In the genomic region with DNA sequence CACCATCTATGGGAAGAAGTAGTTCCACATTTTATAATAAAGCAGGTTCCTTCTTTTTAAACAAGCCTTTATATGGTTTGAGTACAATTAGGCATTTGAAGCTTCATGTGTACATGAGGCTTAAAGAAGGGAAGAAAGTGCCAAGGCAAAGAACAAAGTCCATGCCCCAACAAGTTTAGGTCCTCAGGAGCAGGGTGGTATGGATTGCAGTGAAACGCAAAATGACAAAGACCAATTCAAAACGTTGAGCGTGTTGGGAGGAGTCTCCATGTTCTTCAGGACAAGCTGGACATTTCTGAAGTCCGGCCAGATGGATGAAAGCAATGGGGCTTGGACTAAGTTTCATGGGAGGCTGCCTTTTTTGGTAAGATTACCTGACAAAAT, we compare ENCODE assay signal across 1 cellular context.
TF ChIP-seq lines count a peak whose summit lies in the region.

No MANE protein-coding gene starts in this region.

TF ChIP-seq in HepG2, 621 proteins besides CTCF, POLR2A, EP300 and RAD21 (continued from another document and continues in another):
- TF ChIP-seq, protein P1, sequence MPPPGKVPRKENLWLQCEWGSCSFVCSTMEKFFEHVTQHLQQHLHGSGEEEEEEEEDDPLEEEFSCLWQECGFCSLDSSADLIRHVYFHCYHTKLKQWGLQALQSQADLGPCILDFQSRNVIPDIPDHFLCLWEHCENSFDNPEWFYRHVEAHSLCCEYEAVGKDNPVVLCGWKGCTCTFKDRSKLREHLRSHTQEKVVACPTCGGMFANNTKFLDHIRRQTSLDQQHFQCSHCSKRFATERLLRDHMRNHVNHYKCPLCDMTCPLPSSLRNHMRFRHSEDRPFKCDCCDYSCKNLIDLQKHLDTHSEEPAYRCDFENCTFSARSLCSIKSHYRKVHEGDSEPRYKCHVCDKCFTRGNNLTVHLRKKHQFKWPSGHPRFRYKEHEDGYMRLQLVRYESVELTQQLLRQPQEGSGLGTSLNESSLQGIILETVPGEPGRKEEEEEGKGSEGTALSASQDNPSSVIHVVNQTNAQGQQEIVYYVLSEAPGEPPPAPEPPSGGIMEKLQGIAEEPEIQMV (CRISPR knock-in tag; IDR thresholded peaks at IDR 0.05; ENCODE audit: low read depth) = no peak
- TF ChIP-seq HMG20B (CRISPR knock-in tag; conservative IDR thresholded peaks at IDR 0.05) (peak; percentile 51; the same call in 1 of the 2 replicates), ZNF839 (CRISPR knock-in tag; IDR thresholded peaks at IDR 0.05; ENCODE audit: borderline replicate concordance) (no peak), NFYC (CRISPR knock-in tag; IDR thresholded peaks at IDR 0.05) (no peak), ZNF501 (CRISPR knock-in tag; IDR thresholded peaks at IDR 0.05) (no peak), ZSCAN30 (CRISPR knock-in tag; IDR thresholded peaks at IDR 0.05) (no peak), SP5 (CRISPR knock-in tag; IDR thresholded peaks at IDR 0.05; ENCODE audit: borderline replicate concordance, low read depth) (no peak; the same call in 1 of the 2 replicates), MAFF (IDR thresholded peaks at IDR 0.05; ENCODE audit: low read depth, low read length) (no peak), THYN1 (CRISPR knock-in tag; IDR thresholded peaks at IDR 0.05; ENCODE audit: borderline replicate concordance, low read depth) (no peak), MXI1 (IDR thresholded peaks at IDR 0.05; ENCODE audit: borderline replicate concordance, low read depth, low read length) (no peak), ZNF607 (CRISPR knock-in tag; IDR thresholded peaks at IDR 0.05; ENCODE audit: borderline replicate concordance) (no peak), NFATC3 (CRISPR knock-in tag; IDR thresholded peaks at IDR 0.05) (0 out of 2 replicates have a peak, but pooled peaks have one; percentile 71), SALL2 (CRISPR knock-in tag; IDR thresholded peaks at IDR 0.05) (no peak), SETDB1 (CRISPR knock-in tag; IDR thresholded peaks at IDR 0.05; ENCODE audit: borderline replicate concordance) (no peak), NFYB (CRISPR knock-in tag; IDR thresholded peaks at IDR 0.05) (no peak), TMF1 (CRISPR knock-in tag; IDR thresholded peaks at IDR 0.05; ENCODE audit: low read depth) (no peak), RXRB (CRISPR knock-in tag; IDR thresholded peaks at IDR 0.05; ENCODE audit: borderline replicate concordance) (peak; percentile 6; the same call in 1 of the 2 replicates), ZNF331 (CRISPR knock-in tag; IDR thresholded peaks at IDR 0.05) (0 out of 2 replicates have a peak, but pooled peaks have one; percentile 39), ZNF703 (CRISPR knock-in tag; IDR thresholded peaks at IDR 0.05; ENCODE audit: borderline replicate concordance) (no peak), DPF2 (CRISPR knock-in tag; IDR thresholded peaks at IDR 0.05; ENCODE audit: borderline replicate concordance, low read depth) (no peak), EEA1 (CRISPR knock-in tag; IDR thresholded peaks at IDR 0.05; ENCODE audit: borderline replicate concordance) (no peak), SP2 (CRISPR knock-in tag; IDR thresholded peaks at IDR 0.05) (no peak), MAZ (IDR thresholded peaks at IDR 0.05; ENCODE audit: borderline replicate concordance, low read depth, low read length) (no peak), MAZ (CRISPR knock-in tag; IDR thresholded peaks at IDR 0.05; ENCODE audit: low read depth) (no peak), TEAD3 (CRISPR knock-in tag; optimal IDR thresholded peaks at IDR 0.05; ENCODE audit: borderline replicate concordance) (peak; percentile 37), ZNF614 (CRISPR knock-in tag; IDR thresholded peaks at IDR 0.05; ENCODE audit: borderline replicate concordance) (no peak), ELF1 (CRISPR knock-in tag; IDR thresholded peaks at IDR 0.05) (0 out of 2 replicates have a peak, but pooled peaks have one; percentile 11), DMAP1 (CRISPR knock-in tag; IDR thresholded peaks at IDR 0.05) (no peak), GATA4 (IDR thresholded peaks at IDR 0.05; ENCODE audit: borderline replicate concordance, low read depth) (no peak), ZNF224 (CRISPR knock-in tag; IDR thresholded peaks at IDR 0.05) (no peak), ASH2L (IDR thresholded peaks at IDR 0.05; ENCODE audit: insufficient read length, low read depth, low read length) (no peak), ZNF496 (CRISPR knock-in tag; IDR thresholded peaks at IDR 0.05; ENCODE audit: insufficient replicate concordance) (no peak), FOXA1 (IDR thresholded peaks at IDR 0.05) (no peak), FOXA1 (CRISPR knock-in tag; IDR thresholded peaks at IDR 0.05) (peak; percentile 88), ZNF253 (CRISPR knock-in tag; IDR thresholded peaks at IDR 0.05; ENCODE audit: borderline replicate concordance) (no peak), ZNF160 (CRISPR knock-in tag; IDR thresholded peaks at IDR 0.05) (no peak), ZKSCAN5 (CRISPR knock-in tag; IDR thresholded peaks at IDR 0.05) (no peak)
- TF ChIP-seq, protein P2, sequence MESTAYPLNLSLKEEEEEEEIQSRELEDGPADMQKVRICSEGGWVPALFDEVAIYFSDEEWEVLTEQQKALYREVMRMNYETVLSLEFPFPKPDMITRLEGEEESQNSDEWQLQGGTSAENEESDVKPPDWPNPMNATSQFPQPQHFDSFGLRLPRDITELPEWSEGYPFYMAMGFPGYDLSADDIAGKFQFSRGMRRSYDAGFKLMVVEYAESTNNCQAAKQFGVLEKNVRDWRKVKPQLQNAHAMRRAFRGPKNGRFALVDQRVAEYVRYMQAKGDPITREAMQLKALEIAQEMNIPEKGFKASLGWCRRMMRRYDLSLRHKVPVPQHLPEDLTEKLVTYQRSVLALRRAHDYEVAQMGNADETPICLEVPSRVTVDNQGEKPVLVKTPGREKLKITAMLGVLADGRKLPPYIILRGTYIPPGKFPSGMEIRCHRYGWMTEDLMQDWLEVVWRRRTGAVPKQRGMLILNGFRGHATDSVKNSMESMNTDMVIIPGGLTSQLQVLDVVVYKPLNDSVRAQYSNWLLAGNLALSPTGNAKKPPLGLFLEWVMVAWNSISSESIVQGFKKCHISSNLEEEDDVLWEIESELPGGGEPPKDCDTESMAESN (CRISPR knock-in tag; conservative IDR thresholded peaks at IDR 0.05) = no peak
- TF ChIP-seq, protein P3, sequence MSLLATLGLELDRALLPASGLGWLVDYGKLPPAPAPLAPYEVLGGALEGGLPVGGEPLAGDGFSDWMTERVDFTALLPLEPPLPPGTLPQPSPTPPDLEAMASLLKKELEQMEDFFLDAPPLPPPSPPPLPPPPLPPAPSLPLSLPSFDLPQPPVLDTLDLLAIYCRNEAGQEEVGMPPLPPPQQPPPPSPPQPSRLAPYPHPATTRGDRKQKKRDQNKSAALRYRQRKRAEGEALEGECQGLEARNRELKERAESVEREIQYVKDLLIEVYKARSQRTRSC (CRISPR knock-in tag; IDR thresholded peaks at IDR 0.05; ENCODE audit: low read depth) = no peak
- TF ChIP-seq, protein P4, sequence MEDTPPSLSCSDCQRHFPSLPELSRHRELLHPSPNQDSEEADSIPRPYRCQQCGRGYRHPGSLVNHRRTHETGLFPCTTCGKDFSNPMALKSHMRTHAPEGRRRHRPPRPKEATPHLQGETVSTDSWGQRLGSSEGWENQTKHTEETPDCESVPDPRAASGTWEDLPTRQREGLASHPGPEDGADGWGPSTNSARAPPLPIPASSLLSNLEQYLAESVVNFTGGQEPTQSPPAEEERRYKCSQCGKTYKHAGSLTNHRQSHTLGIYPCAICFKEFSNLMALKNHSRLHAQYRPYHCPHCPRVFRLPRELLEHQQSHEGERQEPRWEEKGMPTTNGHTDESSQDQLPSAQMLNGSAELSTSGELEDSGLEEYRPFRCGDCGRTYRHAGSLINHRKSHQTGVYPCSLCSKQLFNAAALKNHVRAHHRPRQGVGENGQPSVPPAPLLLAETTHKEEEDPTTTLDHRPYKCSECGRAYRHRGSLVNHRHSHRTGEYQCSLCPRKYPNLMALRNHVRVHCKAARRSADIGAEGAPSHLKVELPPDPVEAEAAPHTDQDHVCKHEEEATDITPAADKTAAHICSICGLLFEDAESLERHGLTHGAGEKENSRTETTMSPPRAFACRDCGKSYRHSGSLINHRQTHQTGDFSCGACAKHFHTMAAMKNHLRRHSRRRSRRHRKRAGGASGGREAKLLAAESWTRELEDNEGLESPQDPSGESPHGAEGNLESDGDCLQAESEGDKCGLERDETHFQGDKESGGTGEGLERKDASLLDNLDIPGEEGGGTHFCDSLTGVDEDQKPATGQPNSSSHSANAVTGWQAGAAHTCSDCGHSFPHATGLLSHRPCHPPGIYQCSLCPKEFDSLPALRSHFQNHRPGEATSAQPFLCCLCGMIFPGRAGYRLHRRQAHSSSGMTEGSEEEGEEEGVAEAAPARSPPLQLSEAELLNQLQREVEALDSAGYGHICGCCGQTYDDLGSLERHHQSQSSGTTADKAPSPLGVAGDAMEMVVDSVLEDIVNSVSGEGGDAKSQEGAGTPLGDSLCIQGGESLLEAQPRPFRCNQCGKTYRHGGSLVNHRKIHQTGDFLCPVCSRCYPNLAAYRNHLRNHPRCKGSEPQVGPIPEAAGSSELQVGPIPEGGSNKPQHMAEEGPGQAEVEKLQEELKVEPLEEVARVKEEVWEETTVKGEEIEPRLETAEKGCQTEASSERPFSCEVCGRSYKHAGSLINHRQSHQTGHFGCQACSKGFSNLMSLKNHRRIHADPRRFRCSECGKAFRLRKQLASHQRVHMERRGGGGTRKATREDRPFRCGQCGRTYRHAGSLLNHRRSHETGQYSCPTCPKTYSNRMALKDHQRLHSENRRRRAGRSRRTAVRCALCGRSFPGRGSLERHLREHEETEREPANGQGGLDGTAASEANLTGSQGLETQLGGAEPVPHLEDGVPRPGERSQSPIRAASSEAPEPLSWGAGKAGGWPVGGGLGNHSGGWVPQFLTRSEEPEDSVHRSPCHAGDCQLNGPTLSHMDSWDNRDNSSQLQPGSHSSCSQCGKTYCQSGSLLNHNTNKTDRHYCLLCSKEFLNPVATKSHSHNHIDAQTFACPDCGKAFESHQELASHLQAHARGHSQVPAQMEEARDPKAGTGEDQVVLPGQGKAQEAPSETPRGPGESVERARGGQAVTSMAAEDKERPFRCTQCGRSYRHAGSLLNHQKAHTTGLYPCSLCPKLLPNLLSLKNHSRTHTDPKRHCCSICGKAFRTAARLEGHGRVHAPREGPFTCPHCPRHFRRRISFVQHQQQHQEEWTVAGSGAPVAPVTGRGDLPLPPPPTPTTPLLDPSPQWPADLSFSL (CRISPR knock-in tag; IDR thresholded peaks at IDR 0.05) = no peak
- TF ChIP-seq, protein P5, sequence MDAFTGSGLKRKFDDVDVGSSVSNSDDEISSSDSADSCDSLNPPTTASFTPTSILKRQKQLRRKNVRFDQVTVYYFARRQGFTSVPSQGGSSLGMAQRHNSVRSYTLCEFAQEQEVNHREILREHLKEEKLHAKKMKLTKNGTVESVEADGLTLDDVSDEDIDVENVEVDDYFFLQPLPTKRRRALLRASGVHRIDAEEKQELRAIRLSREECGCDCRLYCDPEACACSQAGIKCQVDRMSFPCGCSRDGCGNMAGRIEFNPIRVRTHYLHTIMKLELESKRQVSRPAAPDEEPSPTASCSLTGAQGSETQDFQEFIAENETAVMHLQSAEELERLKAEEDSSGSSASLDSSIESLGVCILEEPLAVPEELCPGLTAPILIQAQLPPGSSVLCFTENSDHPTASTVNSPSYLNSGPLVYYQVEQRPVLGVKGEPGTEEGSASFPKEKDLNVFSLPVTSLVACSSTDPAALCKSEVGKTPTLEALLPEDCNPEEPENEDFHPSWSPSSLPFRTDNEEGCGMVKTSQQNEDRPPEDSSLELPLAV (CRISPR knock-in tag; conservative IDR thresholded peaks at IDR 0.05; ENCODE audit: low read depth) = no peak
- TF ChIP-seq, protein P6, sequence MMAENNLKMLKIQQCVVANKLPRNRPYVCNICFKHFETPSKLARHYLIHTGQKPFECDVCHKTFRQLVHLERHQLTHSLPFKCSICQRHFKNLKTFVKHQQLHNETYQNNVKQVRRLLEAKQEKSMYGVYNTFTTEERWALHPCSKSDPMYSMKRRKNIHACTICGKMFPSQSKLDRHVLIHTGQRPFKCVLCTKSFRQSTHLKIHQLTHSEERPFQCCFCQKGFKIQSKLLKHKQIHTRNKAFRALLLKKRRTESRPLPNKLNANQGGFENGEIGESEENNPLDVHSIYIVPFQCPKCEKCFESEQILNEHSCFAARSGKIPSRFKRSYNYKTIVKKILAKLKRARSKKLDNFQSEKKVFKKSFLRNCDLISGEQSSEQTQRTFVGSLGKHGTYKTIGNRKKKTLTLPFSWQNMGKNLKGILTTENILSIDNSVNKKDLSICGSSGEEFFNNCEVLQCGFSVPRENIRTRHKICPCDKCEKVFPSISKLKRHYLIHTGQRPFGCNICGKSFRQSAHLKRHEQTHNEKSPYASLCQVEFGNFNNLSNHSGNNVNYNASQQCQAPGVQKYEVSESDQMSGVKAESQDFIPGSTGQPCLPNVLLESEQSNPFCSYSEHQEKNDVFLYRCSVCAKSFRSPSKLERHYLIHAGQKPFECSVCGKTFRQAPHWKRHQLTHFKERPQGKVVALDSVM (CRISPR knock-in tag; IDR thresholded peaks at IDR 0.05) = no peak
- TF ChIP-seq, protein P7, sequence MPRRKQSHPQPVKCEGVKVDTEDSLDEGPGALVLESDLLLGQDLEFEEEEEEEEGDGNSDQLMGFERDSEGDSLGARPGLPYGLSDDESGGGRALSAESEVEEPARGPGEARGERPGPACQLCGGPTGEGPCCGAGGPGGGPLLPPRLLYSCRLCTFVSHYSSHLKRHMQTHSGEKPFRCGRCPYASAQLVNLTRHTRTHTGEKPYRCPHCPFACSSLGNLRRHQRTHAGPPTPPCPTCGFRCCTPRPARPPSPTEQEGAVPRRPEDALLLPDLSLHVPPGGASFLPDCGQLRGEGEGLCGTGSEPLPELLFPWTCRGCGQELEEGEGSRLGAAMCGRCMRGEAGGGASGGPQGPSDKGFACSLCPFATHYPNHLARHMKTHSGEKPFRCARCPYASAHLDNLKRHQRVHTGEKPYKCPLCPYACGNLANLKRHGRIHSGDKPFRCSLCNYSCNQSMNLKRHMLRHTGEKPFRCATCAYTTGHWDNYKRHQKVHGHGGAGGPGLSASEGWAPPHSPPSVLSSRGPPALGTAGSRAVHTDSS (CRISPR knock-in tag; conservative IDR thresholded peaks at IDR 0.05) = no peak
- TF ChIP-seq, protein P8, sequence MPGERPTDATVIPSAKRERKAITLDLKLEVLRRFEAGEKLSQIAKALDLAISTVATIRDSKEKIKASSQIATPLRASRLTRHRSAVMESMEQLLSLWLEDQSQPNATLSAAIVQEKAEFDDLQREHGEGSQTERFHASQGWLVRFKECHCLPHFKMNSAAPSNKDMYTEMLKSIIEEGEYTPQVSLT (CRISPR knock-in tag; IDR thresholded peaks at IDR 0.05; ENCODE audit: borderline replicate concordance, low read depth) = no peak
- TF ChIP-seq, protein P9, sequence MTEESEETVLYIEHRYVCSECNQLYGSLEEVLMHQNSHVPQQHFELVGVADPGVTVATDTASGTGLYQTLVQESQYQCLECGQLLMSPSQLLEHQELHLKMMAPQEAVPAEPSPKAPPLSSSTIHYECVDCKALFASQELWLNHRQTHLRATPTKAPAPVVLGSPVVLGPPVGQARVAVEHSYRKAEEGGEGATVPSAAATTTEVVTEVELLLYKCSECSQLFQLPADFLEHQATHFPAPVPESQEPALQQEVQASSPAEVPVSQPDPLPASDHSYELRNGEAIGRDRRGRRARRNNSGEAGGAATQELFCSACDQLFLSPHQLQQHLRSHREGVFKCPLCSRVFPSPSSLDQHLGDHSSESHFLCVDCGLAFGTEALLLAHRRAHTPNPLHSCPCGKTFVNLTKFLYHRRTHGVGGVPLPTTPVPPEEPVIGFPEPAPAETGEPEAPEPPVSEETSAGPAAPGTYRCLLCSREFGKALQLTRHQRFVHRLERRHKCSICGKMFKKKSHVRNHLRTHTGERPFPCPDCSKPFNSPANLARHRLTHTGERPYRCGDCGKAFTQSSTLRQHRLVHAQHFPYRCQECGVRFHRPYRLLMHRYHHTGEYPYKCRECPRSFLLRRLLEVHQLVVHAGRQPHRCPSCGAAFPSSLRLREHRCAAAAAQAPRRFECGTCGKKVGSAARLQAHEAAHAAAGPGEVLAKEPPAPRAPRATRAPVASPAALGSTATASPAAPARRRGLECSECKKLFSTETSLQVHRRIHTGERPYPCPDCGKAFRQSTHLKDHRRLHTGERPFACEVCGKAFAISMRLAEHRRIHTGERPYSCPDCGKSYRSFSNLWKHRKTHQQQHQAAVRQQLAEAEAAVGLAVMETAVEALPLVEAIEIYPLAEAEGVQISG (CRISPR knock-in tag; IDR thresholded peaks at IDR 0.05) = no peak
